Comparison of ENCODE assay signal across 18 cellular contexts in the genomic region with DNA sequence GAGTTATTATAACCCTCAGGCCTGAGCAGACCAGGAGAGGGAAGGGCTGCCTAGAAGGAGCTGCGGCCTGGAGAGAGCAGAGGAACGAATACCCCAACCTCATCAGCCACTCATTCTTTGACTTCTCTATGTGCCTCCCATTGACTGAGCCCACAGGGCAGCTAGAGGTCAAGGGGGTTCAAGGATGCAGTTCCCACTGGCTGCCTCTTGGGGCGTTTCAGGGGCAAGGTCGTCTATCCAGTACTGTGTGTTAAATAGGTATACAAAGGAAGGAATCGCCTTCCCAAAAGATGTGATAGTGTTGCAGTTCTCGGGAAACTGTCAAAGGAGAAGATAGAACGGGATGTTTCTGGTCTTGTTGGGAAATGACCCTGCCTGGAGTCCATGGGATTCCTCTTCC.
DNase-seq lines count a peak whose midpoint lies in the region; ATAC-seq and TF ChIP-seq lines count a peak whose summit lies in the region.
"Had no signal": no experiment of that assay in that cellular context is flagged by ENCODE, and none has a peak within 500 bp of the region (broad histone marks: within the 10 kb centered on the region; RNA-seq: fewer than 3 reads in every experiment).

No MANE protein-coding gene starts in this region.

- H3K27ac ChIP-seq in CD4-positive, alpha-beta T cell (ENCODE audit: low read depth, low read length), result no peak overlapping the region
- H3K27ac ChIP-seq in sigmoid colon, result peak overlapping the region in 1 of 4 donors; percentile 64
- H3K27ac ChIP-seq: neutrophil had no signal

- WGBS in sigmoid colon, 2 donors, result 62 to 70% methylated on average over 7 of the region's 7 CpGs

- DNase-seq in activated CD4-positive, alpha-beta T cell treated with anti-CD3 and anti-CD28 coated beads, Interleukin-2, amount 10 ng/mL, durations not matched to agents 7 days and 5 days, result peak; percentile 9
- DNase-seq in activated CD4-positive, alpha-beta T cell treated with anti-CD3 and anti-CD28 coated beads, Interleukin-2, amount 50 U/mL, for 4 hours, result no peak
- DNase-seq in HuH-7 (ENCODE audit: low spot score) (peak; percentile 17), choroid plexus epithelial cell (ENCODE audit: low read depth) (no peak), neural crest cell (ENCODE audit: low read depth, low spot score) (peak; percentile 20), NCI-H524 (lab: John Stamatoyannopoulos, UW) (no peak), sigmoid colon (no peak)
- DNase-seq in CD4-positive, alpha-beta T cell, result no peak
- DNase-seq: activated CD8-positive, alpha-beta memory T cell treated with anti-CD3 and anti-CD28 coated beads, Interleukin-2, amount 10 ng/mL, durations not matched to agents 7 days and 5 days; activated naive CD8-positive, alpha-beta T cell treated with anti-CD3 and anti-CD28 coated beads, Interleukin-2, amount 50 U/mL, for 24 hours; cortex of kidney; DMS79; left colon; NCI-H1417; NK-92 treated with Interleukin-12 subunit alpha and Interleukin-12 subunit beta, amount 100 ng/mL, for 24 hours; stimulated activated CD8-positive, alpha-beta memory T cell treated with anti-CD3 and anti-CD28 coated beads, Interleukin-4, amount 100 ng/mL, for 48 hours had no signal

- ATAC-seq in CD4-positive, alpha-beta T cell (ENCODE audit: poor library complexity), result no peak
- ATAC-seq: activated CD8-positive, alpha-beta memory T cell treated with anti-CD3 and anti-CD28 coated beads, Interleukin-2, amount 10 ng/mL, durations not matched to agents 7 days and 5 days; activated naive CD8-positive, alpha-beta T cell treated with anti-CD3 and anti-CD28 coated beads, Interleukin-2, amount 50 U/mL, for 24 hours; left colon had no signal

- no peaks in the 10 kb centered on the region for H3K9me3 Mint-ChIP-seq in activated CD4-positive, alpha-beta T cell treated with anti-CD3 and anti-CD28 coated beads, Interleukin-2, amount 10 ng/mL, durations not matched to agents 7 days and 5 days
- no peaks in the 10 kb centered on the region for H3K9me3 Mint-ChIP-seq in neural crest cell
- no peaks in the 10 kb centered on the region for H3K9me3 Mint-ChIP-seq in CD4-positive, alpha-beta T cell
- H3K9me3 Mint-ChIP-seq: activated naive CD8-positive, alpha-beta T cell treated with anti-CD3 and anti-CD28 coated beads, Interleukin-2, amount 50 U/mL, for 24 hours; T-helper 2 cell treated with Interferon-gamma antibody and Interleukin-4, amounts not matched to agents 5 μg/mL and 100 μg/mL, for 36 hours had no signal

- no peak for TF ChIP-seq EP300 in sigmoid colon (IDR thresholded peaks at IDR 0.05)

- no peak overlapping the region for H3K4me3 Mint-ChIP-seq in activated CD4-positive, alpha-beta T cell treated with anti-CD3 and anti-CD28 coated beads, Interleukin-2, amount 10 ng/mL, durations not matched to agents 7 days and 5 days
- no peak overlapping the region for H3K4me3 Mint-ChIP-seq in neural crest cell
- H3K4me3 Mint-ChIP-seq in CD4-positive, alpha-beta T cell, result no peak overlapping the region
- H3K4me3 Mint-ChIP-seq: activated CD8-positive, alpha-beta memory T cell treated with anti-CD3 and anti-CD28 coated beads, Interleukin-2, amount 10 ng/mL, durations not matched to agents 7 days and 5 days; activated naive CD8-positive, alpha-beta T cell treated with anti-CD3 and anti-CD28 coated beads, Interleukin-2, amount 50 U/mL, for 24 hours; T-helper 2 cell treated with Interferon-gamma antibody and Interleukin-4, amounts not matched to agents 5 μg/mL and 100 μg/mL, for 36 hours had no signal

- no peaks in the 10 kb centered on the region for H3K4me1 Mint-ChIP-seq in activated CD4-positive, alpha-beta T cell treated with anti-CD3 and anti-CD28 coated beads, Interleukin-2, amount 10 ng/mL, durations not matched to agents 7 days and 5 days
- H3K4me1 Mint-ChIP-seq in neural crest cell, result no peaks in the 10 kb centered on the region
- no peaks in the 10 kb centered on the region for H3K4me1 Mint-ChIP-seq in CD4-positive, alpha-beta T cell (ENCODE audit: low read depth)
- H3K4me1 Mint-ChIP-seq: activated CD8-positive, alpha-beta memory T cell treated with anti-CD3 and anti-CD28 coated beads, Interleukin-2, amount 10 ng/mL, durations not matched to agents 7 days and 5 days; activated naive CD8-positive, alpha-beta T cell treated with anti-CD3 and anti-CD28 coated beads, Interleukin-2, amount 50 U/mL, for 24 hours had no signal

- no peaks in the 10 kb centered on the region for H3K4me1 ChIP-seq in sigmoid colon

- no peaks in the 10 kb centered on the region for H3K9me3 ChIP-seq in CD4-positive, alpha-beta T cell (ENCODE audit: control insufficient read depth, low read length)
- H3K9me3 ChIP-seq in sigmoid colon, result no peaks in the 10 kb centered on the region
- H3K9me3 ChIP-seq: neutrophil had no signal

- no peaks in the 10 kb centered on the region for H3K27me3 ChIP-seq in CD4-positive, alpha-beta T cell (ENCODE audit: control insufficient read depth, insufficient read depth, low read length)
- no peaks in the 10 kb centered on the region for H3K27me3 ChIP-seq in sigmoid colon

- H3K27me3 Mint-ChIP-seq in activated CD4-positive, alpha-beta T cell treated with anti-CD3 and anti-CD28 coated beads, Interleukin-2, amount 10 ng/mL, durations not matched to agents 7 days and 5 days, result peaks cover 3% of the 10 kb centered on the region
- H3K27me3 Mint-ChIP-seq in neural crest cell (ENCODE audit: low read depth), result peaks cover 24% of the 10 kb centered on the region
- peaks cover 4% of the 10 kb centered on the region for H3K27me3 Mint-ChIP-seq in CD4-positive, alpha-beta T cell

- intact Hi-C loops in CD4-positive, alpha-beta T cell (cut with DNase I, micrococcal nuclease), result no loop called here
- intact Hi-C loops in sigmoid colon (cut with DNase I), result no loop called here

- POLR2A ChIA-PET in activated CD4-positive, alpha-beta T cell treated with anti-CD3 and anti-CD28 coated beads, Interleukin-2, amount 10 ng/mL, durations not matched to agents 7 days and 5 days (lab: Charles Lee), result no interaction called here
- POLR2A ChIA-PET in CD4-positive, alpha-beta T cell (lab: Charles Lee), result no interaction called here

- no peaks in the 10 kb centered on the region for H3K36me3 Mint-ChIP-seq in activated CD4-positive, alpha-beta T cell treated with anti-CD3 and anti-CD28 coated beads, Interleukin-2, amount 10 ng/mL, durations not matched to agents 7 days and 5 days (ENCODE audit: low read depth)
- no peaks in the 10 kb centered on the region for H3K36me3 Mint-ChIP-seq in neural crest cell (ENCODE audit: low read depth)
- no peaks in the 10 kb centered on the region for H3K36me3 Mint-ChIP-seq in CD4-positive, alpha-beta T cell (ENCODE audit: low read depth)
- H3K36me3 Mint-ChIP-seq: activated CD8-positive, alpha-beta memory T cell treated with anti-CD3 and anti-CD28 coated beads, Interleukin-2, amount 10 ng/mL, durations not matched to agents 7 days and 5 days had no signal

- TF ChIP-seq CTCF in choroid plexus epithelial cell (conservative IDR thresholded peaks at IDR 0.05; ENCODE audit: low read depth, low read length), result peak; percentile 27
- TF ChIP-seq CTCF in neural crest cell (conservative IDR thresholded peaks at IDR 0.05), result peak; percentile 50
- TF ChIP-seq CTCF in CD4-positive, alpha-beta T cell (IDR thresholded peaks at IDR 0.05), result no peak
- no peak for TF ChIP-seq CTCF in sigmoid colon (IDR thresholded peaks at IDR 0.05)

- CTCF ChIA-PET in activated CD4-positive, alpha-beta T cell treated with anti-CD3 and anti-CD28 coated beads, Interleukin-2, amount 10 ng/mL, durations not matched to agents 7 days and 5 days (lab: Charles Lee), result no interaction called here
- CTCF ChIA-PET in CD4-positive, alpha-beta T cell (lab: Charles Lee), result no interaction called here

- no peak overlapping the region for H3K4me3 ChIP-seq in choroid plexus epithelial cell (ENCODE audit: low read depth, low read length)
- no peak overlapping the region for H3K4me3 ChIP-seq in sigmoid colon

- TF ChIP-seq POLR2A in sigmoid colon (IDR thresholded peaks at IDR 0.05), result no peak

- no peaks in the 10 kb centered on the region for H3K36me3 ChIP-seq in sigmoid colon
- H3K36me3 ChIP-seq: neutrophil had no signal

- no peak overlapping the region for H3K27ac Mint-ChIP-seq in activated CD4-positive, alpha-beta T cell treated with anti-CD3 and anti-CD28 coated beads, Interleukin-2, amount 10 ng/mL, durations not matched to agents 7 days and 5 days
- no peak overlapping the region for H3K27ac Mint-ChIP-seq in neural crest cell (ENCODE audit: unreplicated experiment)
- H3K27ac Mint-ChIP-seq in CD4-positive, alpha-beta T cell, result no peak overlapping the region
- H3K27ac Mint-ChIP-seq: activated CD8-positive, alpha-beta memory T cell treated with anti-CD3 and anti-CD28 coated beads, Interleukin-2, amount 10 ng/mL, durations not matched to agents 7 days and 5 days; activated naive CD8-positive, alpha-beta T cell treated with anti-CD3 and anti-CD28 coated beads, Interleukin-2, amount 50 U/mL, for 24 hours; T-helper 2 cell treated with Interferon-gamma antibody and Interleukin-4, amounts not matched to agents 5 μg/mL and 100 μg/mL, for 36 hours had no signal

Comparison
In these comparisons a context has a peak if more than half of its experiments do, and no peak if none do; other contexts are left out.
1. DNase-seq: peak in activated CD4-positive, alpha-beta T cell treated with anti-CD3 and anti-CD28 coated beads, Interleukin-2, amount 10 ng/mL, durations not matched to agents 7 days and 5 days (single experiment), HuH-7 (single experiment) and neural crest cell (single experiment); none in activated CD4-positive, alpha-beta T cell treated with anti-CD3 and anti-CD28 coated beads, Interleukin-2, amount 50 U/mL, for 4 hours (0 of 2), choroid plexus epithelial cell (single experiment), NCI-H524 (0 of 2), CD4-positive, alpha-beta T cell (0 of 10) and sigmoid colon (single experiment).
2. CTCF ChIP-seq: peak in choroid plexus epithelial cell (single experiment) and neural crest cell (single experiment); none in CD4-positive, alpha-beta T cell (single experiment) and sigmoid colon (0 of 4).